31 cellular contexts compared by ENCODE assay signal in the genomic region with DNA sequence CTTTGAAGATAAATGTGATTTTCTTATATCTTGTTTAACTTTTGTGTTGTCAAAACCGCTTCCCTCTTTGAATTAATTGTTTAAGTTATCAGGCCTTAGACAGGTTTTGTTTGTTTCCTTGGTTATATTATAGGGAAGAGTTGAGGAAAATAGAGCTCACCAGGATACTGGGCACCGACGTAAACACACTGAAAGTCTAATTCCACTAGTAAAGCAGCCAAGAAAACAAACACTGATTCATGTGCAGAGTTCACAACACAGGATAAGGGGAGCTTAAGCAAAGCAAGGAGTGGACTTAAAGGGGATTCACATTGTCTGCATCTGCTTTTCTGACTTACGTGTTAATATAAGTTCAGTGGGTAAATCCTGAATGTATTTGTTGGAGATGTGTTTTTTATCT.
"Had no signal": no experiment of that assay in that cellular context is flagged by ENCODE, and none has a peak within 500 bp of the region (broad histone marks: within the 10 kb centered on the region; RNA-seq: fewer than 3 reads in every experiment).

No MANE protein-coding gene starts in this region.

- H3K9me3 ChIP-seq: colonic mucosa, esophagus muscularis mucosa, heart right ventricle, left lung, pancreas, right lobe of liver, suprapubic skin, transverse colon, upper lobe of right lung, uterus had no signal

- H3K27me3 ChIP-seq: colonic mucosa, esophagus muscularis mucosa, foreskin keratinocyte, heart right ventricle, left lung, pancreas, right lobe of liver, suprapubic skin, transverse colon, upper lobe of right lung, uterus had no signal

- FAIRE-seq: endothelial cell of umbilical vein, keratinocyte, pancreas, small intestine had no signal

- H3K4me1 ChIP-seq: colonic mucosa, esophagus muscularis mucosa, foreskin keratinocyte, heart right ventricle, left lung, pancreas, right lobe of liver, suprapubic skin, upper lobe of right lung, uterus had no signal

- ATAC-seq: foreskin keratinocyte; heart right ventricle; left cardiac atrium; left lung; naive thymus-derived CD4-positive, alpha-beta T cell; pancreas; stimulated activated naive CD8-positive, alpha-beta T cell treated with anti-CD3 and anti-CD28 coated beads, Interleukin-15, amount 100 ng/mL, for 72 hours; upper lobe of right lung had no signal

- H3K27me3 Mint-ChIP-seq: dendritic cell treated with granulocyte-macrophage colony-stimulating factor and Interleukin-4, amounts not matched to agents 40 ng/mL and 50 ng/mL, for 4 days; naive thymus-derived CD4-positive, alpha-beta T cell; stimulated activated naive CD8-positive, alpha-beta T cell treated with anti-CD3 and anti-CD28 coated beads, Interleukin-15, amount 100 ng/mL, for 72 hours had no signal

- H3K4me3 ChIP-seq: colonic mucosa, esophagus muscularis mucosa, heart right ventricle, left lung, pancreas, right lobe of liver, suprapubic skin, transverse colon, upper lobe of right lung, uterus had no signal

- H3K4me1 Mint-ChIP-seq: immature natural killer cell; naive thymus-derived CD4-positive, alpha-beta T cell; stimulated activated naive CD8-positive, alpha-beta T cell treated with anti-CD3 and anti-CD28 coated beads, Interleukin-15, amount 100 ng/mL, for 72 hours had no signal

- DNase-seq: colonic mucosa; effector memory CD4-positive, alpha-beta T cell; foreskin keratinocyte; glutamatergic neuron; heart right ventricle; hypothalamus; immature natural killer cell; left cardiac atrium; left lung; mesenchymal stem cell; naive thymus-derived CD4-positive, alpha-beta T cell; occipital lobe; pancreas; right lobe of liver; small intestine; stimulated activated CD4-positive, alpha-beta T cell treated with anti-CD3 and anti-CD28 coated beads, Interleukin-12 subunit alpha, Interleukin-12 subunit beta, amount 100 ng/mL, for 4 hours; stimulated activated CD4-positive, alpha-beta T cell treated with anti-CD3 and anti-CD28 coated beads, Interleukin-1b, Interleukin-23, amount 100 ng/mL, for 48 hours; stimulated activated CD4-positive, alpha-beta T cell treated with anti-CD3 and anti-CD28 coated beads, Interleukin-4, amount 100 ng/mL, for 1 hour; stimulated activated CD8-positive, alpha-beta memory T cell treated with anti-CD3 and anti-CD28 coated beads, Interleukin-4, amount 100 ng/mL, for 48 hours; stimulated activated naive CD4-positive, alpha-beta T cell; stimulated activated naive CD8-positive, alpha-beta T cell treated with anti-CD3 and anti-CD28 coated beads, Interleukin-15, amount 100 ng/mL, for 72 hours; transverse colon; upper lobe of right lung; uterus had no signal

- H3K36me3 Mint-ChIP-seq: immature natural killer cell; mesothelial cell of epicardium; naive thymus-derived CD4-positive, alpha-beta T cell had no signal

- H3K27ac Mint-ChIP-seq: dendritic cell treated with granulocyte-macrophage colony-stimulating factor and Interleukin-4, amounts not matched to agents 40 ng/mL and 50 ng/mL, for 4 days; immature natural killer cell; mesothelial cell of epicardium; naive thymus-derived CD4-positive, alpha-beta T cell; nephron; stimulated activated naive CD8-positive, alpha-beta T cell treated with anti-CD3 and anti-CD28 coated beads, Interleukin-15, amount 100 ng/mL, for 72 hours had no signal

- H3K36me3 ChIP-seq: colonic mucosa, esophagus muscularis mucosa, heart right ventricle, left lung, pancreas, right lobe of liver, suprapubic skin, transverse colon, upper lobe of right lung, uterus had no signal

- H3K4me3 Mint-ChIP-seq: dendritic cell treated with granulocyte-macrophage colony-stimulating factor and Interleukin-4, amounts not matched to agents 40 ng/mL and 50 ng/mL, for 4 days; immature natural killer cell; mesothelial cell of epicardium; naive thymus-derived CD4-positive, alpha-beta T cell; nephron; stimulated activated naive CD8-positive, alpha-beta T cell treated with anti-CD3 and anti-CD28 coated beads, Interleukin-15, amount 100 ng/mL, for 72 hours had no signal

- H3K27ac ChIP-seq: colonic mucosa, esophagus muscularis mucosa, foreskin keratinocyte, heart right ventricle, left lung, pancreas, right lobe of liver, suprapubic skin, transverse colon, upper lobe of right lung, uterus had no signal

- H3K9me3 Mint-ChIP-seq: dendritic cell treated with granulocyte-macrophage colony-stimulating factor and Interleukin-4, amounts not matched to agents 40 ng/mL and 50 ng/mL, for 4 days had no signal
